ENCODE assay signal across 8 cellular contexts in genomic region chr10:24968951-24969350, GRCh38. TPM values are rescaled to one million over a fixed set of nuclear protein-coding genes. Genes with fewer than 3 reads are reported as not detected.
"Had no signal": no experiment of that assay in that cellular context is flagged by ENCODE, and none has a peak within 500 bp of the region (broad histone marks: within the 10 kb centered on the region; RNA-seq: fewer than 3 reads in every experiment).

No MANE protein-coding gene starts in this region.

RNA-seq across cellular contexts. Expression of gene ENKUR, which starts 47.0 kb away (rescaled TPM):
- total RNA-seq: left cardiac atrium, left ventricle myocardium inferior, left ventricle myocardium superior, lower leg skin, mesenteric fat pad, myocyte had no signal
- polyA plus RNA-seq: mammary epithelial cell; naive thymus-derived CD4-positive, alpha-beta T cell had no signal
